Comparison of ENCODE assay signal across 9 cellular contexts in genomic region chr1:1281533-1282321, GRCh38. TPM values are rescaled to one million over a fixed set of nuclear protein-coding genes. Genes with fewer than 3 reads are reported as not detected.
DNase-seq lines count a peak whose midpoint lies in the region; ATAC-seq and TF ChIP-seq lines count a peak whose summit lies in the region.
"Had no signal": no experiment of that assay in that cellular context is flagged by ENCODE, and none has a peak within 500 bp of the region (broad histone marks: within the 10 kb centered on the region; RNA-seq: fewer than 3 reads in every experiment).

No MANE protein-coding gene starts in this region.

- H3K4me1 Mint-ChIP-seq in CD8-positive, alpha-beta T cell (ENCODE audit: low read depth), result no peaks in the 10 kb centered on the region

- H3K14ac ChIP-seq in IMR-90 (replicated peaks; ENCODE audit: low read depth, low read length) (no peak overlapping the region), mesenchymal stem cell (ENCODE audit: low read length in 2 of 2) (no peak overlapping the region)

- H3K4me1 ChIP-seq in IMR-90 (ENCODE audit: control insufficient read depth, insufficient read depth, low read length), result peaks cover 6% of the 10 kb centered on the region; the same call in 1 of the 2 replicates
- H3K4me1 ChIP-seq in colonic mucosa, result peaks cover 13% of the 10 kb centered on the region
- peaks cover 21% of the 10 kb centered on the region for H3K4me1 ChIP-seq in mesenchymal stem cell (ENCODE audit: control insufficient read depth, insufficient read depth, low read depth, low read length)
- no peaks in the 10 kb centered on the region for H3K4me1 ChIP-seq in CD8-positive, alpha-beta T cell (ENCODE audit: insufficient read depth, low read length)

- H3K36me3 ChIP-seq in IMR-90 (ENCODE audit: control insufficient read depth, insufficient read depth, low read length) (no peaks in the 10 kb centered on the region), colonic mucosa (no peaks in the 10 kb centered on the region), mesenchymal stem cell (ENCODE audit: control insufficient read depth in 1 of 2, insufficient read depth in 2 of 2, low read depth in 1 of 2, low read length in 2 of 2) (no peaks in the 10 kb centered on the region)
- H3K36me3 ChIP-seq in CD8-positive, alpha-beta T cell (ENCODE audit: insufficient read depth, low read length), result no peaks in the 10 kb centered on the region

- H3K56ac ChIP-seq in IMR-90 (ENCODE audit: extremely low read depth, insufficient read depth, low read length), result no peak overlapping the region

- H3K27me3 ChIP-seq in IMR-90 (ENCODE audit: control insufficient read depth, insufficient read depth, low read length) (no peaks in the 10 kb centered on the region), colonic mucosa (peaks cover 12% of the 10 kb centered on the region), mesenchymal stem cell (ENCODE audit: control insufficient read depth in 1 of 2, insufficient read depth in 1 of 2, low read length in 2 of 2) (peaks cover 0 to 23% of the 10 kb centered on the region in 2 experiments)
- H3K27me3 ChIP-seq in CD8-positive, alpha-beta T cell (ENCODE audit: insufficient read depth, low read length), result no peaks in the 10 kb centered on the region

- H2BK20ac ChIP-seq in IMR-90 (ENCODE audit: low read depth, low read length), result no peak overlapping the region

- H3K4me2 ChIP-seq in IMR-90 (ENCODE audit: low read depth, low read length) (no peak overlapping the region), mesenchymal stem cell (ENCODE audit: low read length, poor library complexity, severe bottlenecking) (no peak overlapping the region)

- H2BK5ac ChIP-seq in IMR-90 (ENCODE audit: low read depth, low read length, poor library complexity, severe bottlenecking) (peak overlapping the region; percentile 7), mesenchymal stem cell (ENCODE audit: low read depth, low read length, poor library complexity, severe bottlenecking) (no peak overlapping the region)

- no peak overlapping the region for H3K4me3 Mint-ChIP-seq in CD8-positive, alpha-beta T cell
- H3K4me3 Mint-ChIP-seq: stimulated activated naive CD8-positive, alpha-beta T cell treated with anti-CD3 and anti-CD28 coated beads, Interleukin-15, Interleukin-2, amounts not matched to agents 100 ng/mL and 50 ng/mL, for 24 hours had no signal

- no peak overlapping the region for H2BK15ac ChIP-seq in IMR-90 (ENCODE audit: low read depth, low read length)
- H2BK15ac ChIP-seq in mesenchymal stem cell (ENCODE audit: low read depth, poor library complexity, severe bottlenecking), result peak overlapping the region; percentile 29

- H4K8ac ChIP-seq in IMR-90 (ENCODE audit: low read depth in 2 of 2, low read length in 2 of 2) (no peak overlapping the region), mesenchymal stem cell (ENCODE audit: low read length) (no peak overlapping the region)

- in situ Hi-C loops in IMR-90 (cut with MboI; ENCODE audit: low sequenced_read_pairs), result no loop called here

- no peak overlapping the region for H3K4me3 ChIP-seq in IMR-90 (ENCODE audit: insufficient read depth, low read depth, low read length)
- no peak overlapping the region for H3K4me3 ChIP-seq in colonic mucosa
- H3K4me3 ChIP-seq in mesenchymal stem cell (ENCODE audit: insufficient read depth in 1 of 2, low read depth in 1 of 2, low read length in 2 of 2), result no peak overlapping the region
- no peak overlapping the region for H3K4me3 ChIP-seq in CD8-positive, alpha-beta T cell (ENCODE audit: low read depth, low read length)

- TF ChIP-seq CTCF in IMR-90 (conservative IDR thresholded peaks at IDR 0.05; ENCODE audit: low read depth, low read length), result no peak
- TF ChIP-seq CTCF in colonic mucosa (IDR thresholded peaks at IDR 0.05), result no peak
- TF ChIP-seq CTCF in CD8-positive, alpha-beta T cell (IDR thresholded peaks at IDR 0.05), result no peak

- H4K91ac ChIP-seq in IMR-90 (ENCODE audit: insufficient read depth, low read depth, low read length) (no peak overlapping the region), mesenchymal stem cell (ENCODE audit: low read length) (no peak overlapping the region)

- POLR2A ChIA-PET in IMR-90 (lab: Charles Lee; ENCODE audit: unreplicated experiment), result interaction anchor here (1.0 kb wide), 1 partner anchor 8 kb away, joined by 3 read pairs; the partner anchor contains the start of gene UBE2J2
- POLR2A ChIA-PET in CD8-positive, alpha-beta T cell (lab: Charles Lee), result no interaction called here

- no peaks in the 10 kb centered on the region for H3K27me3 Mint-ChIP-seq in CD8-positive, alpha-beta T cell (ENCODE audit: low read depth)
- H3K27me3 Mint-ChIP-seq: stimulated activated naive CD8-positive, alpha-beta T cell treated with anti-CD3 and anti-CD28 coated beads, Interleukin-15, Interleukin-2, amounts not matched to agents 100 ng/mL and 50 ng/mL, for 24 hours had no signal

- H3K23ac ChIP-seq in IMR-90 (ENCODE audit: low read depth, low read length) (no peak overlapping the region), mesenchymal stem cell (ENCODE audit: low read length in 2 of 2) (no peak overlapping the region)

- H3K9me3 ChIP-seq in IMR-90 (ENCODE audit: control insufficient read depth, insufficient read depth, low read length) (no peaks in the 10 kb centered on the region), colonic mucosa (no peaks in the 10 kb centered on the region), mesenchymal stem cell (ENCODE audit: control insufficient read depth, low read length) (no peaks in the 10 kb centered on the region)
- H3K9me3 ChIP-seq in CD8-positive, alpha-beta T cell (ENCODE audit: low read length), result no peaks in the 10 kb centered on the region

- H4K5ac ChIP-seq in IMR-90 (ENCODE audit: low read depth, low read length), result no peak overlapping the region

- H3K36me3 Mint-ChIP-seq in CD8-positive, alpha-beta T cell, result no peaks in the 10 kb centered on the region

- H2AK5ac ChIP-seq in IMR-90 (ENCODE audit: low read depth, low read length) (peak overlapping the region; percentile 39; the same call in 1 of the 2 replicates), mesenchymal stem cell (ENCODE audit: low read length, severe bottlenecking) (no peak overlapping the region)

- H3K9me1 ChIP-seq in IMR-90 (ENCODE audit: insufficient read depth, low read length), result peaks cover 4% of the 10 kb centered on the region; the same call in 1 of the 2 replicates

- H2AFZ ChIP-seq in IMR-90 (replicated peaks; ENCODE audit: low read length, poor library complexity) (peak overlapping the region; percentile 35), mesenchymal stem cell (ENCODE audit: low read depth, low read length) (no peak overlapping the region)

- TF ChIP-seq RAD21 in IMR-90 (IDR thresholded peaks at IDR 0.05; ENCODE audit: low read length), result no peak

- H4K20me1 ChIP-seq in IMR-90 (ENCODE audit: insufficient read depth, low read length), result no peaks in the 10 kb centered on the region

- H3K27ac ChIP-seq in IMR-90 (ENCODE audit: insufficient read depth, low read length) (no peak overlapping the region), colonic mucosa (peak overlapping the region; percentile 61), mesenchymal stem cell (ENCODE audit: low read length, poor library complexity, severe bottlenecking) (no peak overlapping the region)
- no peak overlapping the region for H3K27ac ChIP-seq in CD8-positive, alpha-beta T cell (ENCODE audit: low read depth, low read length)

- CTCF ChIA-PET in IMR-90 (lab: Yijun Ruan, JAX), result interaction anchor here (0.9 kb wide), 1 partner anchor 9 kb away, joined by 3 read pairs; no protein-coding TSS in a partner anchor
- CTCF ChIA-PET in CD8-positive, alpha-beta T cell (lab: Charles Lee), result interaction anchor here (0.7 to 1.5 kb wide), 3 partner anchors 10 to 297 kb away, joined by 3 to 6 read pairs (median 5); no protein-coding TSS in a partner anchor

- ATAC-seq in IMR-90 (ENCODE audit: low read depth) (peak; percentile 56), GM19463 (IDR thresholded peaks at IDR 0.05; ENCODE audit: unreplicated experiment) (no peak), HG03439 (IDR thresholded peaks at IDR 0.05; ENCODE audit: unreplicated experiment) (no peak)
- no peak for ATAC-seq in CD8-positive, alpha-beta T cell

- H3K18ac ChIP-seq in IMR-90 (ENCODE audit: low read depth, low read length), result no peak overlapping the region
- no peak overlapping the region for H3K18ac ChIP-seq in mesenchymal stem cell (ENCODE audit: low read depth in 1 of 2, low read length in 2 of 2)

- no peak overlapping the region for H2BK12ac ChIP-seq in mesenchymal stem cell (ENCODE audit: low read length in 2 of 2)

- intact Hi-C loops in IMR-90 (cut with micrococcal nuclease), result no loop called here
- intact Hi-C loops in colonic mucosa (cut with DNase I), result no loop called here
- intact Hi-C loops in CD8-positive, alpha-beta T cell (cut with DNase I, micrococcal nuclease), result no loop called here

- peak overlapping the region; percentile 42 for H2AK9ac ChIP-seq in IMR-90 (replicated peaks; ENCODE audit: low read depth, low read length, poor library complexity)

- dilution Hi-C loops in IMR-90 (cut with HindIII; ENCODE audit: low sequenced_read_pairs, unreplicated experiment), result no loop called here

- no peaks in the 10 kb centered on the region for H3K79me1 ChIP-seq in IMR-90 (ENCODE audit: low read depth in 1 of 2, low read length in 2 of 2)
- no peaks in the 10 kb centered on the region for H3K79me1 ChIP-seq in mesenchymal stem cell (replicated peaks; ENCODE audit: low read length, poor library complexity, severe bottlenecking)

- H3K4ac ChIP-seq in IMR-90 (ENCODE audit: low read depth, low read length), result no peak overlapping the region
- no peak overlapping the region for H3K4ac ChIP-seq in mesenchymal stem cell (ENCODE audit: low read depth in 1 of 2, low read length in 2 of 2)

- DNase-seq in DMS53 (lab: John Stamatoyannopoulos, UW) (peak; percentile 95), IMR-90 (peak; percentile 81), colonic mucosa (peak; percentile 93), mesenchymal stem cell (peak; percentile 72), cortex of kidney (lab: John Stamatoyannopoulos, UW) (no peak)
- no peak for DNase-seq in CD8-positive, alpha-beta T cell

- no TSS peak for BruUV-seq in IMR-90 (replicated peaks; lab: Mats Ljungman, UMichigan)

- H3K9ac ChIP-seq in IMR-90 (ENCODE audit: low read depth, low read length), result no peak overlapping the region
- peak overlapping the region in 1 of 2 donors; percentile 51 for H3K9ac ChIP-seq in colonic mucosa (ENCODE audit: low read depth in 2 of 2, low read length in 2 of 2)
- H3K9ac ChIP-seq in mesenchymal stem cell (ENCODE audit: low read length), result no peak overlapping the region

- H2BK120ac ChIP-seq in IMR-90 (ENCODE audit: low read depth, low read length) (no peak overlapping the region), mesenchymal stem cell (ENCODE audit: low read depth, low read length) (no peak overlapping the region)

- WGBS in IMR-90 (ENCODE audit: extremely low coverage in 2 of 2, insufficient read length in 1 of 2), 2 experiments, result 66% methylated on average over 13 of the region's 26 CpGs; no CpG with 5 or more reads in 1 of the 2 experiments
- WGBS in mesenchymal stem cell, result 74% methylated on average over 26 of the region's 26 CpGs

- TF ChIP-seq POLR2A in IMR-90 (IDR thresholded peaks at IDR 0.05; ENCODE audit: low read depth, low read length), result no peak

- H3K9me3 Mint-ChIP-seq in CD8-positive, alpha-beta T cell, result no peaks in the 10 kb centered on the region
- H3K9me3 Mint-ChIP-seq: stimulated activated naive CD8-positive, alpha-beta T cell treated with anti-CD3 and anti-CD28 coated beads, Interleukin-15, Interleukin-2, amounts not matched to agents 100 ng/mL and 50 ng/mL, for 24 hours had no signal

- no peak overlapping the region for H3K27ac Mint-ChIP-seq in CD8-positive, alpha-beta T cell
- H3K27ac Mint-ChIP-seq: stimulated activated naive CD8-positive, alpha-beta T cell treated with anti-CD3 and anti-CD28 coated beads, Interleukin-15, Interleukin-2, amounts not matched to agents 100 ng/mL and 50 ng/mL, for 24 hours had no signal

RNA-seq across cellular contexts. Expression of gene SCNN1D, which starts 1.5 kb away (rescaled TPM):
- 0.18 and 0.28 TPM in 2 replicates for total RNA-seq in IMR-90 (2012; rRNA removed)
- 3.7 and 4.4 TPM in 2 replicates for polyA plus RNA-seq in IMR-90 (2012; rRNA removed)
- 1.7 and 3.1 TPM in 2 replicates for polyA plus RNA-seq in IMR-90 (2012; cell fraction: cytosol; rRNA removed)
- 45.3 and 115 TPM in 2 replicates for polyA plus RNA-seq in IMR-90 (2012; cell fraction: nucleus; rRNA removed; ENCODE audit: low replicate concordance)
- 1 to 10 TPM; 1.1 to 2.2 TPM for total RNA-seq in colonic mucosa
- polyA plus RNA-seq in mesenchymal stem cell (2013, experiment 1 of 2), result 1.1 TPM
- 1.9 TPM for polyA plus RNA-seq in mesenchymal stem cell (2013, experiment 2 of 2)
- 10 to 100 TPM; 11.4 to 13.9 TPM for total RNA-seq in CD8-positive, alpha-beta T cell

RNA-seq across cellular contexts. Expression of gene UBE2J2, which starts 8.1 kb away (rescaled TPM):
- total RNA-seq in IMR-90 (2012; rRNA removed), result 20.3 and 20.6 TPM in 2 replicates
- polyA plus RNA-seq in IMR-90 (2012; rRNA removed), result 62.3 and 67.5 TPM in 2 replicates
- 55.5 and 69.4 TPM in 2 replicates for polyA plus RNA-seq in IMR-90 (2012; cell fraction: cytosol; rRNA removed)
- polyA plus RNA-seq in IMR-90 (2012; cell fraction: nucleus; rRNA removed; ENCODE audit: low replicate concordance), result 93.5 and 102 TPM in 2 replicates
- total RNA-seq in colonic mucosa, result 10 to 100 TPM; 43.1 to 83.3 TPM
- polyA plus RNA-seq in mesenchymal stem cell (2013, experiment 1 of 2), result 41.4 TPM
- 42.8 TPM for polyA plus RNA-seq in mesenchymal stem cell (2013, experiment 2 of 2)
- total RNA-seq in CD8-positive, alpha-beta T cell, result 10 to 100 TPM; 46.4 to 50.7 TPM

RNA-seq across cellular contexts. Expression of gene ACAP3, which starts 26.0 kb away (rescaled TPM):
- total RNA-seq in IMR-90 (2012; rRNA removed) (13.3 and 15.3 TPM in 2 replicates), colonic mucosa (10 to 100 TPM; 34.1 to 68.1 TPM)
- 58.2 and 75.2 TPM in 2 replicates for polyA plus RNA-seq in IMR-90 (2012; rRNA removed)
- polyA plus RNA-seq in IMR-90 (2012; cell fraction: cytosol; rRNA removed), result 27.8 and 31.6 TPM in 2 replicates
- 477 and 1,309 TPM in 2 replicates for polyA plus RNA-seq in IMR-90 (2012; cell fraction: nucleus; rRNA removed; ENCODE audit: low replicate concordance)
- 28.9 TPM for polyA plus RNA-seq in mesenchymal stem cell (2013, experiment 1 of 2)
- polyA plus RNA-seq in mesenchymal stem cell (2013, experiment 2 of 2), result 27.2 TPM
- total RNA-seq in CD8-positive, alpha-beta T cell, result 10 to 100 TPM; 46.6 to 47.5 TPM

RNA-seq across cellular contexts. Expression of gene PUSL1, which starts 26.7 kb away (rescaled TPM):
- 10.9 and 13.3 TPM in 2 replicates for total RNA-seq in IMR-90 (2012; rRNA removed)
- polyA plus RNA-seq in IMR-90 (2012; rRNA removed), result 33.0 and 43.6 TPM in 2 replicates
- 26.4 and 45.6 TPM in 2 replicates for polyA plus RNA-seq in IMR-90 (2012; cell fraction: cytosol; rRNA removed)
- polyA plus RNA-seq in IMR-90 (2012; cell fraction: nucleus; rRNA removed; ENCODE audit: low replicate concordance), result 34.1 and 86.3 TPM in 2 replicates
- 10 to 100 TPM; 14.3 to 35.8 TPM for total RNA-seq in colonic mucosa
- polyA plus RNA-seq in mesenchymal stem cell (2013, experiment 1 of 2), result 17.7 TPM
- polyA plus RNA-seq in mesenchymal stem cell (2013, experiment 2 of 2), result 18.3 TPM
- 10 to 100 TPM; 17.1 to 17.5 TPM for total RNA-seq in CD8-positive, alpha-beta T cell

RNA-seq across cellular contexts. Expression of gene C1QTNF12, which starts 35.2 kb away (rescaled TPM):
- 0.36 TPM in 1 of 2 replicates, not detected in the other for total RNA-seq in IMR-90 (2012; rRNA removed)
- 1.1 and 2.6 TPM in 2 replicates for polyA plus RNA-seq in IMR-90 (2012; rRNA removed)
- 0.65 and 0.84 TPM in 2 replicates for polyA plus RNA-seq in IMR-90 (2012; cell fraction: cytosol; rRNA removed)
- polyA plus RNA-seq in IMR-90 (2012; cell fraction: nucleus; rRNA removed; ENCODE audit: low replicate concordance), result 8.4 and 27.4 TPM in 2 replicates
- 10 to 100 TPM; 21.3 to 34.2 TPM for total RNA-seq in colonic mucosa
- 1.2 TPM for polyA plus RNA-seq in mesenchymal stem cell (2013, experiment 1 of 2)
- polyA plus RNA-seq in mesenchymal stem cell (2013, experiment 2 of 2), result 0.89 TPM
- total RNA-seq in CD8-positive, alpha-beta T cell, result 1 to 10 TPM; 3.2 to 5.1 TPM

Comparison
In these comparisons a context has a peak if more than half of its experiments do, and no peak if none do; other contexts are left out.
1. DNase-seq: peak in DMS53 (single experiment), IMR-90 (single experiment), colonic mucosa (single experiment) and mesenchymal stem cell (single experiment); none in CD8-positive, alpha-beta T cell (0 of 7) and cortex of kidney (single experiment).